Comparison of ENCODE assay signal across 8 cellular contexts in the genomic region with DNA sequence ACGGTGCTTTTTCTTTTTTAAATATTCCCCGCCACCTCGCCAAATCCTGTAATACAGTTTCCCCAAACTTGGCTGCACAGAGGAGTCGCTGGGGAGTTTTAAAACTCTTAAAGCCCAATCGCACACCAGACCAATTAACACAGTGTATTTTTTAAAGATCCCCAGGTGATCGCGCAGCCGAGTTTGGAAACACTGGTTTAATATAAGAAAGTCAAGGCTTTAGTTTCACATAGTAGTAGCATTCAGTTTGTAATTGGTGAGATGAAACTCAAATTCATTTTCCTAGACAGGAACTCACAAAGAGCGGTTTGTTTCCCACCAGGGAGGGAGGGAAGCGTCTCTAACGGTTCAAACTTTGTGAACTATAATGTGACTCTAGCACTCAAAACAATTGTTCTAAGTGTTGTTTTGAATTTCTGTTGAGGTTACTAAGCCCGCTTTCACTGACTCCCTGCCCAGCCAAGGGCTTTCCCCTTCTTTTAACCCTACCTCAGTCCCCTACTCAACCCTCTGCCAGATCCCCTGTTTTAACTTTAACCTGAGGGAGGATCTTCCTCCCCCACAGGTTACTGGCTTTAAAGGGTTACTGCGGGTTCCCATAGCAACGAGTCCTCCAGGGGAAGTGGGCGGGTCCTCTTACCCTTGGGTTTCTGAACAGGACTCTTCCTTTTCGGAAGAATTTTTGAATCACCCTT. TPM values are rescaled to one million over a fixed set of nuclear protein-coding genes. Genes with fewer than 3 reads are reported as not detected.
DNase-seq lines count a peak whose midpoint lies in the region; ATAC-seq and TF ChIP-seq lines count a peak whose summit lies in the region.

No MANE protein-coding gene starts in this region.

- TF ChIP-seq CTCF in choroid plexus epithelial cell (conservative IDR thresholded peaks at IDR 0.05; ENCODE audit: low read depth, low read length), result no peak

- ATAC-seq in GM21717 (IDR thresholded peaks at IDR 0.05; ENCODE audit: unreplicated experiment), result no peak

- DNase-seq in DMS153 treated with DMSO at 0.1 percent for 48 hours (lab: John Stamatoyannopoulos, UW; ENCODE audit: unreplicated experiment), result peak; percentile 44
- peak; percentile 74 for DNase-seq in H4 (ENCODE audit: low spot score)
- peak; percentile 40 for DNase-seq in NCI-H1092 treated with DMSO at 0.1 percent for 48 hours (lab: John Stamatoyannopoulos, UW)
- DNase-seq in SW 1271 (lab: John Stamatoyannopoulos, UW), result peak; percentile 37 to 85
- peak; percentile 80 for DNase-seq in choroid plexus epithelial cell (ENCODE audit: low read depth)
- DNase-seq in kidney tubule cell (ENCODE audit: low spot score), result peak; percentile 87
- DNase-seq in stimulated activated CD4-positive, alpha-beta T cell treated with anti-CD3 and anti-CD28 coated beads, Interleukin-15, amount 100 ng/mL, for 24 hours, result peak; percentile 76

- H3K4me3 ChIP-seq in choroid plexus epithelial cell (ENCODE audit: low read depth, low read length), result peak overlapping the region; percentile 69

RNA-seq across cellular contexts. Expression of gene BTBD3, which starts 25.7 kb away (rescaled TPM):
- total RNA-seq in H4 (2014; rRNA removed; shearing (Covaris generic)), result 19.7 and 21.0 TPM in 2 replicates
